8 cellular contexts compared by ENCODE assay signal in genomic region chr2:10449481-10449831, GRCh38. TPM values are rescaled to one million over a fixed set of nuclear protein-coding genes. Genes with fewer than 3 reads are reported as not detected.
DNase-seq lines count a peak whose midpoint lies in the region; TF ChIP-seq lines count a peak whose summit lies in the region.

No MANE protein-coding gene starts in this region.

- intact Hi-C loops in left ventricle myocardium inferior (cut with micrococcal nuclease) = loop anchor here (10.0 kb wide), 1 partner anchor 215 kb away; no protein-coding TSS in a partner anchor
- intact Hi-C loops in cardiac septum (cut with DNase I) = no loop called here
- intact Hi-C loops in vagina (cut with DNase I) = no loop called here

- H3K9me3 ChIP-seq in left ventricle myocardium inferior (replicated peaks) (no peaks in the 10 kb centered on the region), vagina (no peaks in the 10 kb centered on the region)

- H3K27ac ChIP-seq in left ventricle myocardium inferior (replicated peaks) (no peak overlapping the region), vagina (peak overlapping the region; percentile 85)

- H3K27me3 Mint-ChIP-seq in mesothelial cell of epicardium (ENCODE audit: low read depth) = peaks cover 1% of the 10 kb centered on the region

- no peak for TF ChIP-seq POLR2A in vagina (IDR thresholded peaks at IDR 0.05)

- H3K4me1 ChIP-seq in left ventricle myocardium inferior (peaks cover 51% of the 10 kb centered on the region), vagina (peaks cover 66% of the 10 kb centered on the region)

- no peaks in the 10 kb centered on the region for H3K27me3 ChIP-seq in left ventricle myocardium inferior (ENCODE audit: low read depth)
- no peaks in the 10 kb centered on the region for H3K27me3 ChIP-seq in vagina

- H3K36me3 ChIP-seq in left ventricle myocardium inferior (peaks cover 5% of the 10 kb centered on the region), vagina (peaks cover 0 to 5% of the 10 kb centered on the region in 2 donors)

- H3K9me3 Mint-ChIP-seq in mesothelial cell of epicardium = no peaks in the 10 kb centered on the region

- peak overlapping the region; percentile 56 for H3K4me3 Mint-ChIP-seq in mesothelial cell of epicardium

- H3K36me3 Mint-ChIP-seq in mesothelial cell of epicardium = peaks cover 4% of the 10 kb centered on the region

- H3K4me1 Mint-ChIP-seq in mesothelial cell of epicardium = peaks cover 29% of the 10 kb centered on the region

- TF ChIP-seq CTCF in left ventricle myocardium inferior (IDR thresholded peaks at IDR 0.05; ENCODE audit: borderline replicate concordance) (no peak), astrocyte of the spinal cord (IDR thresholded peaks at IDR 0.05; ENCODE audit: low read depth, low read length) (no peak), mesothelial cell of epicardium (IDR thresholded peaks at IDR 0.05; ENCODE audit: unreplicated experiment) (no peak), vagina (IDR thresholded peaks at IDR 0.05) (no peak)

- DNase-seq in left ventricle myocardium inferior (no peak), cardiac septum (ENCODE audit: low spot score) (no peak), astrocyte of the spinal cord (ENCODE audit: low read depth, low spot score) (no peak), mesothelial cell of epicardium (ENCODE audit: low spot score in 2 of 2, unreplicated experiment in 2 of 2) (no peak), vagina (ENCODE audit: extremely low spot score in 2 of 2) (no peak), hepatic stellate cell (ENCODE audit: low spot score) (no peak), NCI-H345 (lab: John Stamatoyannopoulos, UW) (no peak), A172 (ENCODE audit: low spot score) (no peak)

- H3K4me3 ChIP-seq in left ventricle myocardium inferior = peak overlapping the region; percentile 88
- H3K4me3 ChIP-seq in astrocyte of the spinal cord (ENCODE audit: low read depth, low read length) = peak overlapping the region; percentile 52
- peak overlapping the region; percentile 54 to 73 for H3K4me3 ChIP-seq in vagina

- in situ Hi-C loops in astrocyte of the spinal cord (cut with HindIII; ENCODE audit: low sequenced_read_pairs) = no loop called here

- no peak overlapping the region for H3K27ac Mint-ChIP-seq in mesothelial cell of epicardium

RNA-seq across cellular contexts. Expression of gene ODC1, which starts 1.3 kb away (rescaled TPM):
- 41.7 TPM for total RNA-seq in left ventricle myocardium inferior
- total RNA-seq in cardiac septum = 58.0 TPM
- total RNA-seq in mesothelial cell of epicardium = 138 to 148 TPM (median 148 TPM) in 3 replicates
- total RNA-seq in vagina = 34.9 TPM
- total RNA-seq in A172 (2014; rRNA removed; shearing (Covaris generic)) = 308 and 372 TPM in 2 replicates
